1 cellular context compared by ENCODE assay signal in the genomic region with DNA sequence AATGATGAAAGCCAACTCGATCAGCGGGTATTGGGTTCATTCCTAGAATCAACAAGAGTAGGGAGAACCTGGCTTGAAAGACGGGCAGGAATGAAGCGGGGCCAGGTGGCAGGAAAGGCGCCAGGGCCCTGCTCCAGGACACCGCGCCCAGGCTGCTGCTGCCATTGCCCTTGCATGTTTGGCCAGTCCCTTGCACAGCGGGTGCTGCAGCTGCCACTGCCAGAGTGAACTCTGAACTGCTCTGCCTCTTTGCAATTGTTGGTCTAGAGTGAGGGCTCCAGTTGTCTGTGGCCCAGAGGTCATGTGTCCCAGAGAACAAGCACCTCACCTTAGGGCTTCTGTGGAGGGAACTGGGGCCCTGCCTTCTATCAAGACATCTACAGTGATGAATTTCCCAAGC.
TF ChIP-seq lines count a peak whose summit lies in the region.

No MANE protein-coding gene starts in this region.

TF ChIP-seq in HepG2, 621 proteins besides CTCF, POLR2A, EP300 and RAD21 (continued from another document and continues in another):
- TF ChIP-seq, protein P1, sequence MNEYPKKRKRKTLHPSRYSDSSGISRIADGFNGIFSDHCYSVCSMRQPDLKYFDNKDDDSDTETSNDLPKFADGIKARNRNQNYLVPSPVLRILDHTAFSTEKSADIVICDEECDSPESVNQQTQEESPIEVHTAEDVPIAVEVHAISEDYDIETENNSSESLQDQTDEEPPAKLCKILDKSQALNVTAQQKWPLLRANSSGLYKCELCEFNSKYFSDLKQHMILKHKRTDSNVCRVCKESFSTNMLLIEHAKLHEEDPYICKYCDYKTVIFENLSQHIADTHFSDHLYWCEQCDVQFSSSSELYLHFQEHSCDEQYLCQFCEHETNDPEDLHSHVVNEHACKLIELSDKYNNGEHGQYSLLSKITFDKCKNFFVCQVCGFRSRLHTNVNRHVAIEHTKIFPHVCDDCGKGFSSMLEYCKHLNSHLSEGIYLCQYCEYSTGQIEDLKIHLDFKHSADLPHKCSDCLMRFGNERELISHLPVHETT (CRISPR knock-in tag; conservative IDR thresholded peaks at IDR 0.05), result 0 out of 2 replicates have a peak, but pooled peaks have one; percentile 18
- TF ChIP-seq CEBPB (IDR thresholded peaks at IDR 0.05; ENCODE audit: borderline replicate concordance, low read depth, low read length) (0 out of 2 replicates have a peak, but pooled peaks have one; percentile 26), KDM2A (CRISPR knock-in tag; IDR thresholded peaks at IDR 0.05; ENCODE audit: borderline replicate concordance, low read depth) (peak; percentile 67; the same call in 1 of the 2 replicates), NR2C2 (CRISPR knock-in tag; IDR thresholded peaks at IDR 0.05; ENCODE audit: borderline replicate concordance) (0 out of 2 replicates have a peak, but pooled peaks have one; percentile 50), CEBPG (CRISPR knock-in tag; IDR thresholded peaks at IDR 0.05) (peak; percentile 48), CBX1 (IDR thresholded peaks at IDR 0.05; ENCODE audit: low read depth) (peak; percentile 36), ZNF768 (CRISPR knock-in tag; IDR thresholded peaks at IDR 0.05) (peak; percentile 57; the same call in 1 of the 2 replicates), ZMYM3 (CRISPR knock-in tag; IDR thresholded peaks at IDR 0.05) (peak; percentile 71; the same call in 1 of the 2 replicates), ZNF772 (CRISPR knock-in tag; IDR thresholded peaks at IDR 0.05) (no peak), ZNF34 (CRISPR knock-in tag; IDR thresholded peaks at IDR 0.05; ENCODE audit: borderline replicate concordance) (no peak), ZNF124 (CRISPR knock-in tag; IDR thresholded peaks at IDR 0.05) (no peak), ZNF652 (CRISPR knock-in tag; IDR thresholded peaks at IDR 0.05; ENCODE audit: borderline replicate concordance, low read depth) (no peak), NFIB (CRISPR knock-in tag; IDR thresholded peaks at IDR 0.05; ENCODE audit: borderline replicate concordance) (no peak), ZNF501 (CRISPR knock-in tag; IDR thresholded peaks at IDR 0.05) (peak; percentile 51; the same call in 1 of the 2 replicates), MTA1 (CRISPR knock-in tag; IDR thresholded peaks at IDR 0.05; ENCODE audit: borderline replicate concordance) (peak; percentile 72; the same call in 1 of the 2 replicates), ZNF670 (CRISPR knock-in tag; IDR thresholded peaks at IDR 0.05; ENCODE audit: borderline replicate concordance) (peak; percentile 58; the same call in 1 of the 2 replicates), ZNF138 (CRISPR knock-in tag; IDR thresholded peaks at IDR 0.05; ENCODE audit: low read depth) (no peak), ZHX2 (IDR thresholded peaks at IDR 0.05; ENCODE audit: low read depth) (no peak), ZHX2 (CRISPR knock-in tag; IDR thresholded peaks at IDR 0.05; ENCODE audit: borderline replicate concordance) (no peak), EEA1 (CRISPR knock-in tag; IDR thresholded peaks at IDR 0.05; ENCODE audit: borderline replicate concordance) (no peak), SAP130 (CRISPR knock-in tag; IDR thresholded peaks at IDR 0.05; ENCODE audit: low read depth) (peak; percentile 75), POLR2AphosphoS5 (IDR thresholded peaks at IDR 0.05; ENCODE audit: low read depth, low read length) (peak; percentile 71), SUZ12 (IDR thresholded peaks at IDR 0.05; ENCODE audit: low read depth, low read length) (no peak), SP1 (IDR thresholded peaks at IDR 0.05) (no peak), SP1 (CRISPR knock-in tag; IDR thresholded peaks at IDR 0.05) (no peak), ZFP82 (CRISPR knock-in tag; IDR thresholded peaks at IDR 0.05; ENCODE audit: borderline replicate concordance) (no peak), RFX5 (IDR thresholded peaks at IDR 0.05; ENCODE audit: low read depth, low read length) (no peak), KAT2B (IDR thresholded peaks at IDR 0.05; ENCODE audit: borderline replicate concordance, low read depth, low read length) (no peak), MTA3 (CRISPR knock-in tag; IDR thresholded peaks at IDR 0.05) (no peak), MED1 (CRISPR knock-in tag; IDR thresholded peaks at IDR 0.05) (peak; percentile 56; the same call in 1 of the 2 replicates), NR3C1 (CRISPR knock-in tag; IDR thresholded peaks at IDR 0.05) (no peak), POLR2AphosphoS2 (IDR thresholded peaks at IDR 0.05; ENCODE audit: low read depth, low read length) (no peak), SP140L (CRISPR knock-in tag; IDR thresholded peaks at IDR 0.05; ENCODE audit: borderline replicate concordance) (no peak), HNRNPH1 (optimal IDR thresholded peaks at IDR 0.05; ENCODE audit: low read depth, low read length) (no peak), HNRNPLL (IDR thresholded peaks at IDR 0.05; ENCODE audit: low read depth, low read length, poor library complexity, severe bottlenecking) (no peak), ZNF446 (CRISPR knock-in tag; IDR thresholded peaks at IDR 0.05) (no peak), MAFG (CRISPR knock-in tag; IDR thresholded peaks at IDR 0.05) (no peak), FOSL1 (CRISPR knock-in tag; IDR thresholded peaks at IDR 0.05; ENCODE audit: borderline replicate concordance) (no peak), TRIM24 (CRISPR knock-in tag; IDR thresholded peaks at IDR 0.05) (no peak), POGZ (CRISPR knock-in tag; IDR thresholded peaks at IDR 0.05) (peak; percentile 78), FOXA3 (CRISPR knock-in tag; IDR thresholded peaks at IDR 0.05) (peak; percentile 53; the same call in 1 of the 2 replicates), ZNF17 (CRISPR knock-in tag; IDR thresholded peaks at IDR 0.05) (no peak), KDM3A (CRISPR knock-in tag; IDR thresholded peaks at IDR 0.05; ENCODE audit: low read depth) (peak; percentile 40; the same call in 1 of the 2 replicates), SALL1 (CRISPR knock-in tag; IDR thresholded peaks at IDR 0.05) (peak; percentile 94), ZNF761 (CRISPR knock-in tag; conservative IDR thresholded peaks at IDR 0.05) (no peak), SIX4 (CRISPR knock-in tag; IDR thresholded peaks at IDR 0.05) (no peak), USF2 (IDR thresholded peaks at IDR 0.05; ENCODE audit: low read depth, low read length) (peak; percentile 54; the same call in 1 of the 2 replicates), USF2 (CRISPR knock-in tag; IDR thresholded peaks at IDR 0.05; ENCODE audit: borderline replicate concordance) (peak; percentile 77; the same call in 1 of the 2 replicates)
- TF ChIP-seq, protein P2, sequence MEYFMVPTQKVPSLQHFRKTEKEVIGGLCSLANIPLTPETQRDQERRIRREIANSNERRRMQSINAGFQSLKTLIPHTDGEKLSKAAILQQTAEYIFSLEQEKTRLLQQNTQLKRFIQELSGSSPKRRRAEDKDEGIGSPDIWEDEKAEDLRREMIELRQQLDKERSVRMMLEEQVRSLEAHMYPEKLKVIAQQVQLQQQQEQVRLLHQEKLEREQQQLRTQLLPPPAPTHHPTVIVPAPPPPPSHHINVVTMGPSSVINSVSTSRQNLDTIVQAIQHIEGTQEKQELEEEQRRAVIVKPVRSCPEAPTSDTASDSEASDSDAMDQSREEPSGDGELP (IDR thresholded peaks at IDR 0.05; ENCODE audit: borderline replicate concordance, low read depth), result peak; percentile 68; the same call in 1 of the 2 replicates
- TF ChIP-seq, protein P3, sequence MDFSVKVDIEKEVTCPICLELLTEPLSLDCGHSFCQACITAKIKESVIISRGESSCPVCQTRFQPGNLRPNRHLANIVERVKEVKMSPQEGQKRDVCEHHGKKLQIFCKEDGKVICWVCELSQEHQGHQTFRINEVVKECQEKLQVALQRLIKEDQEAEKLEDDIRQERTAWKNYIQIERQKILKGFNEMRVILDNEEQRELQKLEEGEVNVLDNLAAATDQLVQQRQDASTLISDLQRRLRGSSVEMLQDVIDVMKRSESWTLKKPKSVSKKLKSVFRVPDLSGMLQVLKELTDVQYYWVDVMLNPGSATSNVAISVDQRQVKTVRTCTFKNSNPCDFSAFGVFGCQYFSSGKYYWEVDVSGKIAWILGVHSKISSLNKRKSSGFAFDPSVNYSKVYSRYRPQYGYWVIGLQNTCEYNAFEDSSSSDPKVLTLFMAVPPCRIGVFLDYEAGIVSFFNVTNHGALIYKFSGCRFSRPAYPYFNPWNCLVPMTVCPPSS (IDR thresholded peaks at IDR 0.05), result no peak
- TF ChIP-seq, protein P4, sequence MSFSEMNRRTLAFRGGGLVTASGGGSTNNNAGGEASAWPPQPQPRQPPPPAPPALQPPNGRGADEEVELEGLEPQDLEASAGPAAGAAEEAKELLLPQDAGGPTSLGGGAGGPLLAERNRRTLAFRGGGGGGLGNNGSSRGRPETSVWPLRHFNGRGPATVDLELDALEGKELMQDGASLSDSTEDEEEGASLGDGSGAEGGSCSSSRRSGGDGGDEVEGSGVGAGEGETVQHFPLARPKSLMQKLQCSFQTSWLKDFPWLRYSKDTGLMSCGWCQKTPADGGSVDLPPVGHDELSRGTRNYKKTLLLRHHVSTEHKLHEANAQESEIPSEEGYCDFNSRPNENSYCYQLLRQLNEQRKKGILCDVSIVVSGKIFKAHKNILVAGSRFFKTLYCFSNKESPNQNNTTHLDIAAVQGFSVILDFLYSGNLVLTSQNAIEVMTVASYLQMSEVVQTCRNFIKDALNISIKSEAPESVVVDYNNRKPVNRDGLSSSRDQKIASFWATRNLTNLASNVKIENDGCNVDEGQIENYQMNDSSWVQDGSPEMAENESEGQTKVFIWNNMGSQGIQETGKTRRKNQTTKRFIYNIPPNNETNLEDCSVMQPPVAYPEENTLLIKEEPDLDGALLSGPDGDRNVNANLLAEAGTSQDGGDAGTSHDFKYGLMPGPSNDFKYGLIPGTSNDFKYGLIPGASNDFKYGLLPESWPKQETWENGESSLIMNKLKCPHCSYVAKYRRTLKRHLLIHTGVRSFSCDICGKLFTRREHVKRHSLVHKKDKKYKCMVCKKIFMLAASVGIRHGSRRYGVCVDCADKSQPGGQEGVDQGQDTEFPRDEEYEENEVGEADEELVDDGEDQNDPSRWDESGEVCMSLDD (CRISPR knock-in tag; IDR thresholded peaks at IDR 0.05; ENCODE audit: borderline replicate concordance), result no peak
